Comparison of ENCODE assay signal across 8 cellular contexts in the genomic region with DNA sequence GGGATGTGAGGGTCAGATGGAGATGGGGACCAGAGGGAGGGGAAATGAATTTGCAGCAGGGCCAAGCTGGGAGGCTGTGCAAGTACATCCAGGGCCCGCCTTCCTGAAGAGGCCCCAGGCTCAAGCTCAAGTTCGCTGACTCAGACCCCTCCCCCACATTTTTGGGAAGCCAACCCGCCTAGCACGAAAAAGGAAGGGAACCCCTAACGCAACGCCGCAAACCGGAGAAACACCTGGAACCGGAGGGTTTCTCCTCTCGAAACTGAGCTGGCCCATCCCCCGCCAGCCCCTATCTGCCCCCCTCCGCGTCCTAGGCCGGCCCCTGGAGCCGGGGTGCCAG. TPM values are rescaled to one million over a fixed set of nuclear protein-coding genes. Genes with fewer than 3 reads are reported as not detected.
A peak's percentile ranks its signal among the peaks of the same experiment; 100 is the strongest.
DNase-seq lines count a peak whose midpoint lies in the region; ATAC-seq and TF ChIP-seq lines count a peak whose summit lies in the region.

No MANE protein-coding gene starts in this region.

- WGBS in mesendoderm (ENCODE audit: extremely low coverage, insufficient coverage, low lambda C conversion rate), result no CpG with 5 or more reads among the region's 15 CpGs

- H3K4me1 Mint-ChIP-seq in stimulated activated effector memory CD8-positive, alpha-beta T cell treated with anti-CD3 and anti-CD28 coated beads, Interleukin-12 subunit alpha, Interleukin-12 subunit beta, amount 100 ng/mL, for 72 hours, result no peaks in the 10 kb centered on the region

- H3K4ac ChIP-seq in mesendoderm (ENCODE audit: low read depth, low read length), result peak overlapping the region; percentile 18

- H3K9ac ChIP-seq in mesendoderm (ENCODE audit: low read length), result peak overlapping the region; percentile 74

- TF ChIP-seq CTCF in BE2C (IDR thresholded peaks at IDR 0.05; ENCODE audit: low read depth, low read length), result no peak

- H2BK120ac ChIP-seq in mesendoderm (ENCODE audit: low read depth, low read length), result no peak overlapping the region

- no peaks in the 10 kb centered on the region for H3K9me3 Mint-ChIP-seq in stimulated activated effector memory CD8-positive, alpha-beta T cell treated with anti-CD3 and anti-CD28 coated beads, Interleukin-12 subunit alpha, Interleukin-12 subunit beta, amount 100 ng/mL, for 72 hours

- H3K4me3 ChIP-seq in BE2C (ENCODE audit: low read depth, low read length), result peak overlapping the region; percentile 85
- peak overlapping the region; percentile 65 for H3K4me3 ChIP-seq in mesendoderm (ENCODE audit: low read length)

- H3K4me3 Mint-ChIP-seq in stimulated activated effector memory CD8-positive, alpha-beta T cell treated with anti-CD3 and anti-CD28 coated beads, Interleukin-12 subunit alpha, Interleukin-12 subunit beta, amount 100 ng/mL, for 72 hours, result no peak overlapping the region

- peaks cover 17% of the 10 kb centered on the region for H3K79me2 ChIP-seq in mesendoderm (ENCODE audit: control insufficient read depth, insufficient read depth, low read length)

- peak overlapping the region; percentile 35 for H3K4me2 ChIP-seq in mesendoderm (ENCODE audit: low read length)

- ATAC-seq in HG02623 (IDR thresholded peaks at IDR 0.05; ENCODE audit: unreplicated experiment), result peak; percentile 8
- ATAC-seq in stimulated activated effector memory CD8-positive, alpha-beta T cell treated with anti-CD3 and anti-CD28 coated beads, Interleukin-12 subunit alpha, Interleukin-12 subunit beta, amount 100 ng/mL, for 72 hours, result no peak

- H3K9me3 ChIP-seq in BE2C, result no peaks in the 10 kb centered on the region

- peak overlapping the region; percentile 58 for H3K27ac ChIP-seq in mesendoderm (ENCODE audit: low read depth, low read length)

- H3K36me3 ChIP-seq in BE2C (no peaks in the 10 kb centered on the region), mesendoderm (ENCODE audit: control insufficient read depth, insufficient read depth, low read length) (no peaks in the 10 kb centered on the region)

- peak overlapping the region; percentile 92 for H3K56ac ChIP-seq in mesendoderm (ENCODE audit: low read length)

- no peaks in the 10 kb centered on the region for H3K36me3 Mint-ChIP-seq in stimulated activated effector memory CD8-positive, alpha-beta T cell treated with anti-CD3 and anti-CD28 coated beads, Interleukin-12 subunit alpha, Interleukin-12 subunit beta, amount 100 ng/mL, for 72 hours

- no peak overlapping the region for H3K27ac Mint-ChIP-seq in stimulated activated effector memory CD8-positive, alpha-beta T cell treated with anti-CD3 and anti-CD28 coated beads, Interleukin-12 subunit alpha, Interleukin-12 subunit beta, amount 100 ng/mL, for 72 hours

- H4K8ac ChIP-seq in mesendoderm (ENCODE audit: low read depth, low read length), result peak overlapping the region; percentile 7

- H3K18ac ChIP-seq in mesendoderm (ENCODE audit: low read length), result peak overlapping the region; percentile 86

- DNase-seq in BE2C, result peak; percentile 31
- DNase-seq in amniotic epithelial cell (ENCODE audit: low read depth), result peak; percentile 10
- peak; percentile 87 for DNase-seq in mesendoderm
- DNase-seq in NCI-H1105 (lab: John Stamatoyannopoulos, UW), result no peak
- no peak for DNase-seq in stimulated activated effector memory CD8-positive, alpha-beta T cell treated with anti-CD3 and anti-CD28 coated beads, Interleukin-12 subunit alpha, Interleukin-12 subunit beta, amount 100 ng/mL, for 72 hours (ENCODE audit: low spot score in 2 of 2)
- no peak for DNase-seq in NCI-H1092 (lab: John Stamatoyannopoulos, UW)
- no peak for DNase-seq in T-helper 1 cell

- H2BK5ac ChIP-seq in mesendoderm (ENCODE audit: low read length), result peak overlapping the region; percentile 28

- H2BK15ac ChIP-seq in mesendoderm (replicated peaks; ENCODE audit: low read depth), result no peak overlapping the region

- peaks cover 2% of the 10 kb centered on the region for H3K79me1 ChIP-seq in mesendoderm (ENCODE audit: low read length)

- peak overlapping the region; percentile 41 for H4K5ac ChIP-seq in mesendoderm (ENCODE audit: low read length)

- H3K4me1 ChIP-seq in BE2C, result peaks cover 5% of the 10 kb centered on the region
- peaks cover 7% of the 10 kb centered on the region for H3K4me1 ChIP-seq in mesendoderm (ENCODE audit: control insufficient read depth, low read depth, low read length)

- no peak overlapping the region for H2AK5ac ChIP-seq in mesendoderm (ENCODE audit: low read length)

- peak overlapping the region; percentile 66 for H3K23ac ChIP-seq in mesendoderm (ENCODE audit: low read length)

- H3K27me3 ChIP-seq in BE2C (no peaks in the 10 kb centered on the region), mesendoderm (ENCODE audit: insufficient read depth, low read length, poor library complexity) (no peaks in the 10 kb centered on the region)

RNA-seq across cellular contexts. Expression of a gene that starts 0.6 kb away (rescaled TPM):
- polyA plus RNA-seq in BE2C (2012; ENCODE audit: insufficient read depth, insufficient read length, low read depth), result 19.3 TPM
- polyA plus RNA-seq in mesendoderm (2013, experiment 1 of 2), result 24.6 TPM
- polyA plus RNA-seq in mesendoderm (2013, experiment 2 of 2), result 25.2 TPM

Comparison
In these comparisons a context has a peak if more than half of its experiments do, and no peak if none do; other contexts are left out.
1. DNase-seq: peak in BE2C (single experiment), amniotic epithelial cell (single experiment) and mesendoderm (single experiment); none in NCI-H1105 (single experiment), stimulated activated effector memory CD8-positive, alpha-beta T cell treated with anti-CD3 and anti-CD28 coated beads, Interleukin-12 subunit alpha, Interleukin-12 subunit beta, amount 100 ng/mL, for 72 hours (0 of 2), NCI-H1092 (single experiment) and T-helper 1 cell (0 of 5).